ENCODE assay signal across 10 cellular contexts in the genomic region with DNA sequence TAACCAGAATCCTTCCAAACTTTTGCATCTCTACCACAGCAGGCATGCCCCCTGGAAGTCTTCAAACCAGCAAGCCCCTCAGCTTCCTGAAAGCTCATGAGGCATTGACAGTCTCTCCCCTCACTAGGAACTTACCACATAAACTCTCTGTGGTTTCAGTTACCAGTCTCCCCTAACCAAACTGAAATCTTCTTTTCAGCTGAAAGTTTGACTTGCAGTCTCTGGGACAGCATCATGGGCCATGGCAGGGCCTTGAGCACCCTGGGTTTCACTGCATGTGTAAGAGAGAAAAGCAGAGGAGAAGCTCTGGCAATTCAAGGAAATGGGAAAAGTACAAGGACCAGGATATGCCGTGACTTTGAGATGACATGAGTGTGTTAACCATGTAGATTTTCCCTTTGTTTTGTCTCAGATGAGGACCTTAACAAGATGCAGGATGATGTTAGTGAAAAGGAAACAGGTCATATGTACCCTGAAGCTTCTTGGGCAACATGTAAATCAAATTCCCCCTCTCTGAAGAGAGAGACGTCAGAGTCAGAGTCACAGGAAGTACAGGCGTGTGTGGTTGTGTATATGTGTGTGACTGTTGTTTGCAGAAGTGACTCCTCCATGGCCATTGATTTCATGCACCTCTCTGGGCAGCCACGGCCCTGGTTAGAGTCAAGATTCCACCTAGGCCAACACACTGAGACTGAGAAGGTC.
DNase-seq lines count a peak whose midpoint lies in the region; ATAC-seq, FAIRE-seq and TF ChIP-seq lines count a peak whose summit lies in the region.
"Had no signal": no experiment of that assay in that cellular context is flagged by ENCODE, and none has a peak within 500 bp of the region (broad histone marks: within the 10 kb centered on the region; RNA-seq: fewer than 3 reads in every experiment).

No MANE protein-coding gene starts in this region.

- TF ChIP-seq CTCF in GM12878 (IDR thresholded peaks at IDR 0.05 in 2 of 3, conservative IDR thresholded peaks at IDR 0.05 in 1 of 3; ENCODE audit: control insufficient read depth in 2 of 3, extremely low read depth in 1 of 3, insufficient read depth in 1 of 3, low read depth in 3 of 3, low read length in 3 of 3) (no peak), mammary epithelial cell (conservative IDR thresholded peaks at IDR 0.05 in 1 of 2, IDR thresholded peaks at IDR 0.05 in 1 of 2; ENCODE audit: extremely low read depth in 1 of 2, insufficient read depth in 1 of 2, low read depth in 1 of 2, low read length in 2 of 2) (no peak)

- no peak overlapping the region for H3K9ac ChIP-seq in GM12878 (ENCODE audit: control insufficient read depth, insufficient read depth, low read length)
- no peak overlapping the region for H3K9ac ChIP-seq in mammary epithelial cell (ENCODE audit: insufficient read depth, low read length)

- no peak for TF ChIP-seq RAD21 in GM12878 (IDR thresholded peaks at IDR 0.05; ENCODE audit: insufficient read depth, low read depth, low read length)

- H3K4me3 ChIP-seq in GM12878 (no peak overlapping the region), mammary epithelial cell (replicated peaks in 1 of 3; ENCODE audit: insufficient read depth in 1 of 3, low read depth in 2 of 3, low read length in 3 of 3) (no peak overlapping the region)
- H3K4me3 ChIP-seq: uterus had no signal

- CTCF ChIA-PET in GM12878 (lab: Yijun Ruan, JAX) (interaction anchor here (1.1 to 1.3 kb wide), 2 partner anchors 10 to 40 kb away, joined by 3 read pairs; no protein-coding TSS in a partner anchor), mammary epithelial cell (lab: Charles Lee; ENCODE audit: low non-redundant PET) (no interaction called here)

- peak overlapping the region; percentile 30 for H2AFZ ChIP-seq in GM12878 (ENCODE audit: control insufficient read depth, low read depth, low read length)
- no peak overlapping the region for H2AFZ ChIP-seq in mammary epithelial cell (ENCODE audit: low read depth, low read length)

- POLR2A ChIA-PET in GM12878 (lab: Charles Lee), result no interaction called here

- H3K27ac ChIP-seq in GM12878 (ENCODE audit: control insufficient read depth, insufficient read depth), result no peak overlapping the region
- H3K27ac ChIP-seq in mammary epithelial cell (ENCODE audit: insufficient read depth, low read depth, low read length), result no peak overlapping the region
- H3K27ac ChIP-seq: uterus had no signal

- H4K20me1 ChIP-seq in GM12878 (ENCODE audit: control insufficient read depth, insufficient read depth), result no peaks in the 10 kb centered on the region
- no peaks in the 10 kb centered on the region for H4K20me1 ChIP-seq in mammary epithelial cell (ENCODE audit: insufficient read depth, low read length)

- RAD21 ChIA-PET in GM12878 (lab: Charles Lee; ENCODE audit: unreplicated experiment), result interaction anchor here (3.1 kb wide), 1 partner anchor 39 kb away, joined by 8 read pairs; no protein-coding TSS in a partner anchor

- H3K36me3 ChIP-seq in GM12878 (ENCODE audit: control insufficient read depth in 2 of 2, insufficient read depth in 2 of 2, low read length in 1 of 2) (no peaks in the 10 kb centered on the region), mammary epithelial cell (ENCODE audit: insufficient read depth, low read length) (no peaks in the 10 kb centered on the region)
- H3K36me3 ChIP-seq: uterus had no signal

- BruUV-seq in GM12878 (replicated peaks; lab: Mats Ljungman, UMichigan) (no TSS peak), mammary epithelial cell (replicated peaks; lab: Mats Ljungman, UMichigan) (no TSS peak)

- H3K4me2 ChIP-seq in GM12878 (ENCODE audit: control insufficient read depth, insufficient read depth) (peak overlapping the region; percentile 46), mammary epithelial cell (ENCODE audit: insufficient read depth, low read depth, low read length) (no peak overlapping the region)

- TF ChIP-seq POLR2A in GM12878 (IDR thresholded peaks at IDR 0.05; ENCODE audit: low read depth, low read length), result no peak

- intact Hi-C loops in GM12878 (cut with micrococcal nuclease; ENCODE audit: unreplicated experiment), result no loop called here
- intact Hi-C loops in mammary epithelial cell (cut with micrococcal nuclease), result no loop called here

- peak; percentile 20 for DNase-seq in GM12878 (ENCODE audit: low read depth, low spot score)
- no peak for DNase-seq in NCI-H226
- DNase-seq in mammary epithelial cell, result no peak
- DNase-seq in stimulated activated CD4-positive, alpha-beta T cell treated with anti-CD3 and anti-CD28 coated beads, Interleukin-15, amount 100 ng/mL, for 24 hours, result no peak
- no peak for DNase-seq in NCI-H1092 treated with DMSO at 0.1 percent for 48 hours (lab: John Stamatoyannopoulos, UW)
- DNase-seq: NCI-H526 treated with DMSO at 0.1 percent for 48 hours, uterus had no signal

- H3K9me3 ChIP-seq in GM12878 (replicated peaks; ENCODE audit: control insufficient read depth, insufficient read depth, low read length), result no peaks in the 10 kb centered on the region
- no peaks in the 10 kb centered on the region for H3K9me3 ChIP-seq in mammary epithelial cell (replicated peaks; ENCODE audit: insufficient read depth, low read length)
- H3K9me3 ChIP-seq: uterus had no signal

- TF ChIP-seq EP300 in GM12878 (IDR thresholded peaks at IDR 0.05; ENCODE audit: borderline replicate concordance in 1 of 2, control insufficient read depth in 1 of 2, low read depth in 2 of 2, low read length in 2 of 2), result no peak

- SMC1A ChIA-PET in GM12878 (lab: Charles Lee; ENCODE audit: uncharacterized antibody, unreplicated experiment), result interaction anchor here (0.6 to 1.1 kb wide), 3 partner anchors 35 to 109 kb away, joined by 3 read pairs; no protein-coding TSS in a partner anchor

- dilution Hi-C loops in mammary epithelial cell (cut with HindIII; ENCODE audit: low sequenced_read_pairs), result no loop called here

- FAIRE-seq in GM12878 (lab: Jason Lieb, UNC), result peak; percentile 89

- in situ Hi-C loops in GM12878 (cut with MboI) (no loop called here), mammary epithelial cell (cut with MboI; ENCODE audit: low sequenced_read_pairs in 2 of 2) (no loop called here)

- H3K27me3 ChIP-seq in GM12878 (replicated peaks in 1 of 2; ENCODE audit: control insufficient read depth in 2 of 2, insufficient read depth in 2 of 2, low read length in 1 of 2) (no peaks in the 10 kb centered on the region; a peak in 1 of 4 replicates), mammary epithelial cell (ENCODE audit: insufficient read depth, low read length) (no peaks in the 10 kb centered on the region)
- H3K27me3 ChIP-seq: uterus had no signal

- H3K4me1 ChIP-seq in GM12878 (ENCODE audit: control insufficient read depth, insufficient read depth, low read length) (peaks cover 20% of the 10 kb centered on the region), mammary epithelial cell (ENCODE audit: insufficient read depth, low read length) (peaks cover 19% of the 10 kb centered on the region)
- H3K4me1 ChIP-seq: uterus had no signal

- 0% methylated on average over 4 of the region's 4 CpGs for WGBS in GM12878 (ENCODE audit: insufficient coverage, insufficient replicate concordance, low lambda C conversion rate, missing lambda C conversion rate)
- 80% methylated on average over 4 of the region's 4 CpGs for WGBS in mammary epithelial cell (ENCODE audit: low coverage, missing lambda C conversion rate)

- ATAC-seq in GM18499 (IDR thresholded peaks at IDR 0.05; ENCODE audit: insufficient read depth, unreplicated experiment) (peak; percentile 87), GM21381 (IDR thresholded peaks at IDR 0.05; ENCODE audit: unreplicated experiment) (peak; percentile 94), HG03378 (IDR thresholded peaks at IDR 0.05; ENCODE audit: unreplicated experiment) (peak; percentile 85), GM12878 (peak; percentile 83)

- H3K79me2 ChIP-seq in GM12878 (ENCODE audit: control insufficient read depth, insufficient read depth, low read length) (no peaks in the 10 kb centered on the region), mammary epithelial cell (ENCODE audit: insufficient read depth, low read length) (no peaks in the 10 kb centered on the region)

TF ChIP-seq in GM12878, 131 proteins besides CTCF, POLR2A, EP300 and RAD21:
- TF ChIP-seq ZNF274 (IDR thresholded peaks at IDR 0.05; ENCODE audit: insufficient read depth, insufficient read length), result no peak
- TF ChIP-seq CREM (IDR thresholded peaks at IDR 0.05; ENCODE audit: low read depth), result peak; percentile 46; the same call in 1 of the 2 replicates
- TF ChIP-seq EED (IDR thresholded peaks at IDR 0.05; ENCODE audit: low read depth), result peak; percentile 60; the same call in 1 of the 2 replicates
- TF ChIP-seq SPI1 (IDR thresholded peaks at IDR 0.05; ENCODE audit: borderline replicate concordance, insufficient read depth, low read depth, low read length), result peak; percentile 35; the same call in 1 of the 2 replicates
- peak; percentile 79; the same call in 1 of the 2 replicates for TF ChIP-seq CREB1 (IDR thresholded peaks at IDR 0.05; ENCODE audit: low read depth)
- TF ChIP-seq NFIC (IDR thresholded peaks at IDR 0.05; ENCODE audit: low read depth, low read length), result 0 out of 2 replicates have a peak, but pooled peaks have one; percentile 11
- TF ChIP-seq RUNX3 (IDR thresholded peaks at IDR 0.05; ENCODE audit: low read length), result peak; percentile 81
- TF ChIP-seq TBL1XR1 (IDR thresholded peaks at IDR 0.05; ENCODE audit: low read depth, low read length), result no peak
